ENCODE assay signal across 12 cellular contexts in the genomic region with DNA sequence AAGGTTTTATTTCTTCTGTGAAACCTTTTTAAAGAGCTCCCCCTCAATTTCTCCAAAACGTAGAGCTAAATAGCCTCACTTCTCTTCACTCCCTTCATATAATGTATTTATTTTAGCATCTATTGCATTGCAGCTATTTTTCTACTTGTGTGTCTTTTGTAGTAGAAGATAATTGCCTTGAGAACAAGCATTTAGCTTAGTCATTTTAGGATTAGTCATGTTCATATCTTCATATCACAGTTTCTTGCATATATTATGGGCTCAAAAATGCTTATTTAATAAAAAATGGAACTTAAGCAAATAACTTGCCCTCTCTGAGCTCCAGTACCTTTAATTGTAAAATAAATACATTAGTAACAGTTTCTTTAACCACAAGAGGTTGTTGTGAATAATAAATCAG.
"Had no signal": no experiment of that assay in that cellular context is flagged by ENCODE, and none has a peak within 500 bp of the region (broad histone marks: within the 10 kb centered on the region; RNA-seq: fewer than 3 reads in every experiment).

No MANE protein-coding gene starts in this region.

- H3K27me3 ChIP-seq: ascending aorta, colonic mucosa had no signal

- H3K27ac ChIP-seq: ascending aorta, colonic mucosa, left ventricle myocardium inferior had no signal

- H3K4me3 ChIP-seq: ascending aorta, colonic mucosa, left ventricle myocardium inferior had no signal

- H3K9me3 ChIP-seq: ascending aorta, colonic mucosa, left ventricle myocardium inferior had no signal

- ATAC-seq: naive thymus-derived CD8-positive, alpha-beta T cell; stimulated activated memory B cell treated with anti-CD40 and anti-IgM and Interleukin-4, amounts not matched to agents 10 μg/mL and 1 μg/mL and 100 μg/mL, for 72 hours; T-cell had no signal

- H3K4me1 ChIP-seq: ascending aorta, colonic mucosa, left ventricle myocardium inferior had no signal

- H3K36me3 ChIP-seq: ascending aorta, colonic mucosa, left ventricle myocardium inferior had no signal

- DNase-seq: activated CD4-positive, CD25-positive, alpha-beta regulatory T cell treated with anti-CD3 and anti-CD28 coated beads, Interleukin-2, amount 50 U/mL, for 72 hours; activated naive CD4-positive, alpha-beta T cell treated with Interleukin-2 at 50 U/mL for 16 hours; activated T-cell treated with anti-CD3 and anti-CD28 coated beads for 4 hours; colonic mucosa; hippocampal formation; left ventricle myocardium inferior; naive thymus-derived CD8-positive, alpha-beta T cell; retina; T-cell; T-helper 9 cell had no signal
